24 cellular contexts compared by ENCODE assay signal in the genomic region with DNA sequence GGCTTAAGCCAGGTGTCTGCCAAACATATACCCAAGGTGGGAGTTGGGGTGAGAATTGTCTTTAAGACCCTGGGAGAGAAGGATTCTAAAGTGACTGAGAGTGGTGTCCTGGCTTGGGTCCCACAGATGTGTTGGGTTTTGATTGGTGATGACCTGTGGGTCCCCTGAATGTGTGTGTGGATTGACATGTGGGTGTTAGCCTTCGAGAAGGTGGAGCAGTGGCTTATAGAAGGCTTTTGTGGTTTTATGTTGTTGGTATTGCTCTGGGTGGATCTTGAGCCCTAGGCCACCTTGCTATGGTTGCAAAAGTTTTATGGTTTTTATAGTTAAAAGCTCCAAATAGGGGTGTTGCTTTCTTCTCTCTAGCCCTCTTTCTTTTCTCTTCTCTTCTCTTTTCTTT. TPM values are rescaled to one million over a fixed set of nuclear protein-coding genes. Genes with fewer than 3 reads are reported as not detected.
DNase-seq lines count a peak whose midpoint lies in the region; ATAC-seq and TF ChIP-seq lines count a peak whose summit lies in the region.
"Had no signal": no experiment of that assay in that cellular context is flagged by ENCODE, and none has a peak within 500 bp of the region (broad histone marks: within the 10 kb centered on the region; RNA-seq: fewer than 3 reads in every experiment).

No MANE protein-coding gene starts in this region.

- H3K27me3 ChIP-seq in tibial artery (no peaks in the 10 kb centered on the region), A673 (replicated peaks; ENCODE audit: insufficient read depth, low read depth, low read length, poor library complexity) (no peaks in the 10 kb centered on the region)
- H3K27me3 ChIP-seq: BE2C, vagina had no signal

- H3K27ac ChIP-seq in tibial artery (peak overlapping the region; percentile 46 to 50), A673 (ENCODE audit: low read depth, low read length, poor library complexity, severe bottlenecking) (no peak overlapping the region)
- H3K27ac ChIP-seq: A549, HL-60, vagina had no signal

- peaks cover 69 to 88% (median 84%) of the 10 kb centered on the region in 3 donors for H3K36me3 ChIP-seq in tibial artery
- H3K36me3 ChIP-seq in A673 (ENCODE audit: insufficient read depth, low read length, poor library complexity, severe bottlenecking) = peaks cover 33% of the 10 kb centered on the region

- intact Hi-C loops in activated CD8-positive, alpha-beta T cell treated with anti-CD3 and anti-CD28 coated beads for 36 hours (cut with micrococcal nuclease) = no loop called here
- intact Hi-C loops in activated CD4-positive, alpha-beta memory T cell treated with anti-CD3 and anti-CD28 coated beads for 36 hours (cut with micrococcal nuclease) = no loop called here
- intact Hi-C loops in tibial artery (cut with DNase I; ENCODE audit: low total_unique reads) (no loop called here), A673 (cut with micrococcal nuclease; ENCODE audit: unreplicated experiment) (no loop called here)

- H3K4me1 ChIP-seq in tibial artery (peaks cover 0 to 62% (median 43%) of the 10 kb centered on the region in 4 donors), A673 (ENCODE audit: insufficient read depth, low read length, poor library complexity, severe bottlenecking) (no peaks in the 10 kb centered on the region)
- H3K4me1 ChIP-seq: BE2C, vagina had no signal

- TF ChIP-seq CTCF in activated CD8-positive, alpha-beta T cell treated with anti-CD3 and anti-CD28 coated beads for 36 hours (IDR thresholded peaks at IDR 0.05) = no peak
- TF ChIP-seq CTCF in tibial artery (IDR thresholded peaks at IDR 0.05) (no peak), A673 (conservative IDR thresholded peaks at IDR 0.05; ENCODE audit: low read depth, low read length) (no peak)

- POLR2A ChIA-PET in activated CD8-positive, alpha-beta T cell treated with anti-CD3 and anti-CD28 coated beads, Interleukin-2, amount 10 ng/mL, durations not matched to agents 7 days and 5 days (lab: Charles Lee) = no interaction called here
- POLR2A ChIA-PET in activated CD8-positive, alpha-beta T cell treated with anti-CD3 and anti-CD28 coated beads for 36 hours (lab: Charles Lee) = no interaction called here
- POLR2A ChIA-PET in activated CD4-positive, alpha-beta memory T cell treated with anti-CD3 and anti-CD28 coated beads for 36 hours (lab: Charles Lee) = interaction anchor here (1.1 kb wide), 1 partner anchor 20 kb away, joined by 3 read pairs; no protein-coding TSS in a partner anchor
- POLR2A ChIA-PET in A673 (lab: Charles Lee; ENCODE audit: low non-redundant PET) = no interaction called here

- H3K4me3 Mint-ChIP-seq in activated CD8-positive, alpha-beta T cell treated with anti-CD3 and anti-CD28 coated beads, Interleukin-2, amount 10 ng/mL, durations not matched to agents 7 days and 5 days = no peak overlapping the region
- H3K4me3 Mint-ChIP-seq in activated CD8-positive, alpha-beta T cell treated with anti-CD3 and anti-CD28 coated beads for 36 hours = no peak overlapping the region
- no peak overlapping the region for H3K4me3 Mint-ChIP-seq in activated CD4-positive, alpha-beta memory T cell treated with anti-CD3 and anti-CD28 coated beads for 36 hours
- H3K4me3 Mint-ChIP-seq: activated T-cell treated with anti-CD3 and anti-CD28 coated beads, Interleukin-2, amount 50 U/mL, for 72 hours; dendritic cell treated with granulocyte-macrophage colony-stimulating factor and Interleukin-4, amounts not matched to agents 40 ng/mL and 50 ng/mL, for 4 days had no signal

- peaks cover 4% of the 10 kb centered on the region for H3K27me3 Mint-ChIP-seq in activated CD8-positive, alpha-beta T cell treated with anti-CD3 and anti-CD28 coated beads, Interleukin-2, amount 10 ng/mL, durations not matched to agents 7 days and 5 days (ENCODE audit: low read depth)
- H3K27me3 Mint-ChIP-seq in activated CD8-positive, alpha-beta T cell treated with anti-CD3 and anti-CD28 coated beads for 36 hours = no peaks in the 10 kb centered on the region
- H3K27me3 Mint-ChIP-seq in activated CD4-positive, alpha-beta memory T cell treated with anti-CD3 and anti-CD28 coated beads for 36 hours = no peaks in the 10 kb centered on the region
- H3K27me3 Mint-ChIP-seq: dendritic cell treated with granulocyte-macrophage colony-stimulating factor and Interleukin-4, amounts not matched to agents 40 ng/mL and 50 ng/mL, for 4 days had no signal

- H3K4me3 ChIP-seq in tibial artery (no peak overlapping the region), A673 (ENCODE audit: low read depth, low read length, poor library complexity, severe bottlenecking) (no peak overlapping the region)
- H3K4me3 ChIP-seq: A549, GM12878, vagina had no signal

- peaks cover 37% of the 10 kb centered on the region for H3K4me1 Mint-ChIP-seq in activated CD8-positive, alpha-beta T cell treated with anti-CD3 and anti-CD28 coated beads, Interleukin-2, amount 10 ng/mL, durations not matched to agents 7 days and 5 days (ENCODE audit: low read depth)
- H3K4me1 Mint-ChIP-seq in activated CD8-positive, alpha-beta T cell treated with anti-CD3 and anti-CD28 coated beads for 36 hours (ENCODE audit: low read depth) = peaks cover 4% of the 10 kb centered on the region
- peaks cover 37% of the 10 kb centered on the region for H3K4me1 Mint-ChIP-seq in activated CD4-positive, alpha-beta memory T cell treated with anti-CD3 and anti-CD28 coated beads for 36 hours (ENCODE audit: low read depth)

- no peaks in the 10 kb centered on the region for H3K36me3 Mint-ChIP-seq in activated CD8-positive, alpha-beta T cell treated with anti-CD3 and anti-CD28 coated beads, Interleukin-2, amount 10 ng/mL, durations not matched to agents 7 days and 5 days (ENCODE audit: low read depth)
- H3K36me3 Mint-ChIP-seq in activated CD8-positive, alpha-beta T cell treated with anti-CD3 and anti-CD28 coated beads for 36 hours (ENCODE audit: low read depth) = no peaks in the 10 kb centered on the region
- no peaks in the 10 kb centered on the region for H3K36me3 Mint-ChIP-seq in activated CD4-positive, alpha-beta memory T cell treated with anti-CD3 and anti-CD28 coated beads for 36 hours

- ATAC-seq in activated CD8-positive, alpha-beta T cell treated with anti-CD3 and anti-CD28 coated beads, Interleukin-2, amount 10 ng/mL, durations not matched to agents 7 days and 5 days = no peak
- no peak for ATAC-seq in activated CD8-positive, alpha-beta T cell treated with anti-CD3 and anti-CD28 coated beads for 36 hours
- ATAC-seq: A549; activated T-cell treated with anti-CD3 and anti-CD28 coated beads, Interleukin-2, amount 50 U/mL, for 72 hours; GM12878 had no signal

- CTCF ChIA-PET in activated CD8-positive, alpha-beta T cell treated with anti-CD3 and anti-CD28 coated beads, Interleukin-2, amount 10 ng/mL, durations not matched to agents 7 days and 5 days (lab: Charles Lee) = interaction anchor here (1.1 to 1.2 kb wide), 3 partner anchors 25 to 60 kb away, joined by 3 to 4 read pairs (median 3); no protein-coding TSS in a partner anchor
- CTCF ChIA-PET in activated CD8-positive, alpha-beta T cell treated with anti-CD3 and anti-CD28 coated beads for 36 hours (lab: Charles Lee) = interaction anchor here (1.0 to 1.2 kb wide), 2 partner anchors 63 to 224 kb away, joined by 3 to 6 read pairs; no protein-coding TSS in a partner anchor
- CTCF ChIA-PET in activated CD4-positive, alpha-beta memory T cell treated with anti-CD3 and anti-CD28 coated beads for 36 hours (lab: Charles Lee) = no interaction called here
- CTCF ChIA-PET in A673 (lab: Charles Lee) = no interaction called here

- no TSS peak for BruUV-seq in A673 (replicated peaks; lab: Mats Ljungman, UMichigan)

- no peaks in the 10 kb centered on the region for H3K9me3 Mint-ChIP-seq in activated CD8-positive, alpha-beta T cell treated with anti-CD3 and anti-CD28 coated beads, Interleukin-2, amount 10 ng/mL, durations not matched to agents 7 days and 5 days (ENCODE audit: insufficient read depth)
- no peaks in the 10 kb centered on the region for H3K9me3 Mint-ChIP-seq in activated CD8-positive, alpha-beta T cell treated with anti-CD3 and anti-CD28 coated beads for 36 hours
- H3K9me3 Mint-ChIP-seq in activated CD4-positive, alpha-beta memory T cell treated with anti-CD3 and anti-CD28 coated beads for 36 hours = no peaks in the 10 kb centered on the region
- H3K9me3 Mint-ChIP-seq: activated T-cell treated with anti-CD3 and anti-CD28 coated beads, Interleukin-2, amount 50 U/mL, for 72 hours; dendritic cell treated with granulocyte-macrophage colony-stimulating factor and Interleukin-4, amounts not matched to agents 40 ng/mL and 50 ng/mL, for 4 days had no signal

- peak overlapping the region; percentile 67 for H3K27ac Mint-ChIP-seq in activated CD8-positive, alpha-beta T cell treated with anti-CD3 and anti-CD28 coated beads, Interleukin-2, amount 10 ng/mL, durations not matched to agents 7 days and 5 days
- H3K27ac Mint-ChIP-seq in activated CD8-positive, alpha-beta T cell treated with anti-CD3 and anti-CD28 coated beads for 36 hours = no peak overlapping the region
- peak overlapping the region; percentile 38 for H3K27ac Mint-ChIP-seq in activated CD4-positive, alpha-beta memory T cell treated with anti-CD3 and anti-CD28 coated beads for 36 hours
- H3K27ac Mint-ChIP-seq: activated T-cell treated with anti-CD3 and anti-CD28 coated beads, Interleukin-2, amount 50 U/mL, for 72 hours; dendritic cell treated with granulocyte-macrophage colony-stimulating factor and Interleukin-4, amounts not matched to agents 40 ng/mL and 50 ng/mL, for 4 days had no signal

- H3K9me3 ChIP-seq in tibial artery = no peaks in the 10 kb centered on the region
- H3K9me3 ChIP-seq in A673 (ENCODE audit: low read depth, low read length, poor library complexity, severe bottlenecking) = no peaks in the 10 kb centered on the region
- H3K9me3 ChIP-seq: A549, BE2C, SK-N-SH, vagina had no signal

- no peak for DNase-seq in activated CD8-positive, alpha-beta T cell treated with anti-CD3 and anti-CD28 coated beads, Interleukin-2, amount 10 ng/mL, durations not matched to agents 7 days and 5 days
- DNase-seq in activated CD8-positive, alpha-beta T cell treated with anti-CD3 and anti-CD28 coated beads for 36 hours = no peak
- no peak for DNase-seq in activated CD4-positive, alpha-beta memory T cell treated with anti-CD3 and anti-CD28 coated beads for 36 hours
- peak; percentile 21 for DNase-seq in islet precursor cell
- peak in 1 of 2 donors; percentile 45 for DNase-seq in tibial artery
- DNase-seq in A673 (ENCODE audit: low spot score) = no peak
- no peak for DNase-seq in AG20443 (ENCODE audit: low spot score)
- DNase-seq in NCI-H446 treated with DMSO at 0.1 percent for 48 hours (lab: John Stamatoyannopoulos, UW) = no peak
- DNase-seq: activated CD8-positive, alpha-beta memory T cell treated with anti-CD3 and anti-CD28 coated beads for 24 hours; activated naive CD4-positive, alpha-beta T cell treated with anti-CD3 and anti-CD28 coated beads, Interleukin-2, amount 50 U/mL, for 16 hours; activated T-cell treated with anti-CD3 and anti-CD28 coated beads, Interleukin-2, amount 50 U/mL, for 72 hours; amygdala; BE2C; kidney glomerular epithelial cell; NCI-H187 treated with DMSO at 0.1 percent for 48 hours; SK-N-SH; stimulated activated CD4-positive, alpha-beta T cell treated with anti-CD3 and anti-CD28 coated beads, Interleukin-2, amount 100 ng/mL, for 24 hours; substantia nigra; T-helper 9 cell had no signal

RNA-seq across cellular contexts. Expression of a gene that starts 29.7 kb away (rescaled TPM):
- total RNA-seq in activated CD8-positive, alpha-beta T cell treated with anti-CD3 and anti-CD28 coated beads, Interleukin-2, amount 10 ng/mL, durations not matched to agents 7 days and 5 days = 1 to 10 TPM; 7.3 to 7.8 TPM
- 1 to 10 TPM; 2.7 to 2.8 TPM for total RNA-seq in activated CD8-positive, alpha-beta T cell treated with anti-CD3 and anti-CD28 coated beads for 36 hours
- 10 to 100 TPM; 20.1 to 22.6 TPM for total RNA-seq in activated CD4-positive, alpha-beta memory T cell treated with anti-CD3 and anti-CD28 coated beads for 36 hours
- 29.6 and 39.4 TPM in 2 replicates for total RNA-seq in A673 (2021)

Comparison
In these comparisons a context has a peak if more than half of its experiments do, and no peak if none do; other contexts are left out.
1. CTCF ChIA-PET loops: an anchor here in activated CD8-positive, alpha-beta T cell treated with anti-CD3 and anti-CD28 coated beads, Interleukin-2, amount 10 ng/mL, durations not matched to agents 7 days and 5 days (1.1 to 1.2 kb wide) and activated CD8-positive, alpha-beta T cell treated with anti-CD3 and anti-CD28 coated beads for 36 hours (1.0 to 1.2 kb wide); none called in activated CD4-positive, alpha-beta memory T cell treated with anti-CD3 and anti-CD28 coated beads for 36 hours and A673.